8 cellular contexts compared by ENCODE assay signal in the genomic region with DNA sequence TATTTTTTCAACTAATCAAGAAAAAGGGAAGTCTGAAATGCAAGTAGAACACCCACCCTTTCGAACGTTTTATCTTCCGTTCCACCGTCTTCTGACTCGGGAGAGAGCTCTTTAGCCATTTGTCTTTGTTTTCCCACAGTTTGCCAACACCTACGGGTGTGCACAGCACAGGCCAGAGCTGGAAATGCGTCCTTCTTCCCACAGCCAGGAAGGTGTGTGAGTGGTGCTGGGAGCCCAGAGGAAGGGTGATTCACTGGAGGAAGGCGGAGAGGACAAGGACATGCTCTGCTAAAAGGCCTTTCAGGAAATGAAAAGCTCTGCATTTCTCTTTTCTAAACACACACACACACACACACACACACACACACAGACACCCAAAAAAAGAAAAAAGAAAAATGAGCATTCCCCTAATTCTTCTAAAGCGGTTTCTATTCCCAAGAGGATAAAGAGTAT. TPM values are rescaled to one million over a fixed set of nuclear protein-coding genes. Genes with fewer than 3 reads are reported as not detected.
DNase-seq lines count a peak whose midpoint lies in the region; ATAC-seq and TF ChIP-seq lines count a peak whose summit lies in the region.

No MANE protein-coding gene starts in this region.

- H3K36me3 Mint-ChIP-seq in Calu3 (ENCODE audit: insufficient read depth, unreplicated experiment), result peaks cover 16% of the 10 kb centered on the region

- peaks cover 32% of the 10 kb centered on the region for H3K4me1 Mint-ChIP-seq in Calu3 (ENCODE audit: low read depth, unreplicated experiment)

- no peaks in the 10 kb centered on the region for H3K27me3 Mint-ChIP-seq in Calu3 (ENCODE audit: unreplicated experiment)

- TSS peak; percentile 74 for BruUV-seq in Calu3 (replicated peaks; lab: Mats Ljungman, UMichigan)

- CTCF ChIA-PET in Calu3 (lab: Charles Lee), result interaction anchor here (0.6 to 1.3 kb wide), 8 partner anchors 9 to 40 kb away, joined by 3 to 6 read pairs (median 4); partner anchors contain the start of gene ENDOD1

- DNase-seq in Calu3 (peak; percentile 54), UCSD-AML1 (lab: John Stamatoyannopoulos, UW; ENCODE audit: unreplicated experiment) (peak; percentile 21), foreskin keratinocyte (peak in 1 of 2 donors; percentile 77), posterior cingulate gyrus (peak in 7 of 10 donors; percentile 27 to 91 (median 57)), DMS79 (lab: John Stamatoyannopoulos, UW) (no peak), NCI-H510A treated with DMSO at 0.1 percent for 48 hours (lab: John Stamatoyannopoulos, UW) (no peak)

- no peaks in the 10 kb centered on the region for H3K9me3 Mint-ChIP-seq in Calu3 (ENCODE audit: low read depth, unreplicated experiment)

- peak overlapping the region; percentile 82 for H3K27ac Mint-ChIP-seq in Calu3 (ENCODE audit: unreplicated experiment)

- peaks cover 22% of the 10 kb centered on the region for H3K4me1 ChIP-seq in foreskin keratinocyte

- H3K27me3 ChIP-seq in foreskin keratinocyte, result no peaks in the 10 kb centered on the region

- ATAC-seq in foreskin keratinocyte (peak; percentile 83), GM18498 (IDR thresholded peaks at IDR 0.05; ENCODE audit: unreplicated experiment) (no peak), GM21619 (IDR thresholded peaks at IDR 0.05; ENCODE audit: unreplicated experiment) (no peak)

- H3K4me3 Mint-ChIP-seq in Calu3 (ENCODE audit: low read depth, unreplicated experiment), result peak overlapping the region; percentile 61

- peak overlapping the region; percentile 79 for H3K27ac ChIP-seq in foreskin keratinocyte

- TF ChIP-seq CTCF in Calu3 (IDR thresholded peaks at IDR 0.05; ENCODE audit: unreplicated experiment) (no peak), foreskin keratinocyte (conservative IDR thresholded peaks at IDR 0.05) (no peak)

- intact Hi-C loops in Calu3 (cut with micrococcal nuclease; ENCODE audit: unreplicated experiment), result no loop called here
- intact Hi-C loops in posterior cingulate gyrus (cut with DNase I), result no loop called here

RNA-seq across cellular contexts. Expression of gene ENDOD1, which starts 18.5 kb away (rescaled TPM):
- 29.4 and 30.3 TPM in 2 replicates for total RNA-seq in Calu3 (2022)
- 35.0 and 46.2 TPM in 2 replicates for total RNA-seq in foreskin keratinocyte
- 15.2 and 16.8 TPM in 2 replicates for polyA plus RNA-seq in foreskin keratinocyte

RNA-seq across cellular contexts. Expression of gene SRSF8, which starts 41.5 kb away (rescaled TPM):
- total RNA-seq in Calu3 (2022), result 27.8 and 33.3 TPM in 2 replicates
- 29.5 and 34.2 TPM in 2 replicates for total RNA-seq in foreskin keratinocyte
- polyA plus RNA-seq in foreskin keratinocyte, result 28.5 and 29.7 TPM in 2 replicates

RNA-seq across cellular contexts. Expression of gene KDM4F, which starts 59.0 kb away (rescaled TPM):
- total RNA-seq in Calu3 (2022) (not detected in 2 replicates), foreskin keratinocyte (not detected in 2 replicates)
- not detected in 2 replicates for polyA plus RNA-seq in foreskin keratinocyte

Comparison
In these comparisons a context has a peak if more than half of its experiments do, and no peak if none do; other contexts are left out.
1. DNase-seq: peak in Calu3 (single experiment), UCSD-AML1 (single experiment) and posterior cingulate gyrus (7 of 10); none in DMS79 (single experiment) and NCI-H510A treated with DMSO at 0.1 percent for 48 hours (single experiment).